In genomic region chr2:77962943-77963342, GRCh38 we compare ENCODE assay signal across 26 cellular contexts.
A peak's percentile ranks its signal among the peaks of the same experiment; 100 is the strongest.
DNase-seq lines count a peak whose midpoint lies in the region; ATAC-seq, FAIRE-seq and TF ChIP-seq lines count a peak whose summit lies in the region.
"Had no signal": no experiment of that assay in that cellular context is flagged by ENCODE, and none has a peak within 500 bp of the region (broad histone marks: within the 10 kb centered on the region; RNA-seq: fewer than 3 reads in every experiment).

No MANE protein-coding gene starts in this region.

- H3K27me3 ChIP-seq in A673 (replicated peaks; ENCODE audit: insufficient read depth, low read depth, low read length, poor library complexity), result no peaks in the 10 kb centered on the region
- H3K27me3 ChIP-seq: BE2C, BLaER1 had no signal

- H3K4me3 ChIP-seq in SK-N-MC (peak overlapping the region; percentile 30; the same call in 1 of the 2 replicates), A673 (ENCODE audit: low read depth, low read length, poor library complexity, severe bottlenecking) (no peak overlapping the region)
- H3K4me3 ChIP-seq: A549, BLaER1, GM12878 had no signal

- POLR2A ChIA-PET in A673 (lab: Charles Lee; ENCODE audit: low non-redundant PET), result no interaction called here

- H3K9ac ChIP-seq in SK-N-MC (ENCODE audit: insufficient read length), result peak overlapping the region; percentile 29
- H3K9ac ChIP-seq: BLaER1 had no signal

- intact Hi-C loops in A673 (cut with micrococcal nuclease; ENCODE audit: unreplicated experiment), result no loop called here

- DNase-seq in SK-N-MC (ENCODE audit: low read depth, low spot score) (no peak), frontal cortex (ENCODE audit: low spot score in 2 of 2) (no peak), A673 (ENCODE audit: low spot score) (no peak)
- DNase-seq: ACHN; BE2C; C1 segment of cervical spinal cord; CD4-positive, alpha-beta memory T cell; CD4-positive, CD25-positive, alpha-beta regulatory T cell; CD8-positive, alpha-beta memory T cell; COR-L47; DMS 273 treated with DMSO at 0.1 percent for 48 hours; DMS153; DMS53; DMS79; DND-41; EL; GDM1 had no signal

- H3K4me1 ChIP-seq in A673 (ENCODE audit: insufficient read depth, low read length, poor library complexity, severe bottlenecking), result peaks cover 11% of the 10 kb centered on the region
- H3K4me1 ChIP-seq: A549, BE2C, BLaER1 had no signal

- no peak for TF ChIP-seq CTCF in A673 (conservative IDR thresholded peaks at IDR 0.05; ENCODE audit: low read depth, low read length)

- no peaks in the 10 kb centered on the region for H3K36me3 ChIP-seq in SK-N-MC (ENCODE audit: insufficient read depth, low read length)
- no peaks in the 10 kb centered on the region for H3K36me3 ChIP-seq in A673 (ENCODE audit: insufficient read depth, low read length, poor library complexity, severe bottlenecking)
- H3K36me3 ChIP-seq: BE2C, BLaER1 had no signal

- ATAC-seq in SK-N-SH treated with all-trans-retinoic acid at 6 μM for 48 hours, result no peak
- ATAC-seq in HG03378 (IDR thresholded peaks at IDR 0.05; ENCODE audit: unreplicated experiment), result no peak
- ATAC-seq in HG03439 (IDR thresholded peaks at IDR 0.05; ENCODE audit: unreplicated experiment), result no peak
- ATAC-seq: A549, GM12878 had no signal

- peak; percentile 19 for FAIRE-seq in frontal cortex (lab: Jason Lieb, UNC)
- FAIRE-seq: A549, GM12878, GM12892, GM18507 had no signal

- H3K9me3 ChIP-seq in SK-N-MC (ENCODE audit: low read depth, low read length) (no peaks in the 10 kb centered on the region), A673 (ENCODE audit: low read depth, low read length, poor library complexity, severe bottlenecking) (no peaks in the 10 kb centered on the region)
- H3K9me3 ChIP-seq: A549, BE2C, BLaER1 had no signal

- H3K27ac ChIP-seq in SK-N-MC (peak overlapping the region; percentile 54; the same call in 1 of the 2 replicates), A673 (ENCODE audit: low read depth, low read length, poor library complexity, severe bottlenecking) (no peak overlapping the region)
- H3K27ac ChIP-seq: 22Rv1, A549, BLaER1 had no signal

- no TSS peak for BruUV-seq in A673 (replicated peaks; lab: Mats Ljungman, UMichigan)

- CTCF ChIA-PET in A673 (lab: Charles Lee), result no interaction called here

TF ChIP-seq in SK-N-SH treated with all-trans-retinoic acid at 6 μM for 48 hours, 23 proteins besides CTCF, POLR2A, EP300 and RAD21:
- no peak for TF ChIP-seq CSRNP3 (CRISPR knock-in tag; IDR thresholded peaks at IDR 0.05)
- no peak for TF ChIP-seq PATZ1 (CRISPR knock-in tag; IDR thresholded peaks at IDR 0.05; ENCODE audit: borderline replicate concordance)
- TF ChIP-seq ISL1 (CRISPR knock-in tag; IDR thresholded peaks at IDR 0.05), result peak; percentile 73
- no peak for TF ChIP-seq ESRRG (CRISPR knock-in tag; IDR thresholded peaks at IDR 0.05)
- TF ChIP-seq ZFP3 (CRISPR knock-in tag; IDR thresholded peaks at IDR 0.05), result no peak
- no peak for TF ChIP-seq ZNF8 (CRISPR knock-in tag; IDR thresholded peaks at IDR 0.05)
- TF ChIP-seq OSR1 (CRISPR knock-in tag; IDR thresholded peaks at IDR 0.05), result no peak
- TF ChIP-seq TCF4 (CRISPR knock-in tag; IDR thresholded peaks at IDR 0.05; ENCODE audit: borderline replicate concordance), result peak; percentile 81
- no peak for TF ChIP-seq SNAI2 (CRISPR knock-in tag; IDR thresholded peaks at IDR 0.05)
- TF ChIP-seq TSHZ2 (CRISPR knock-in tag; IDR thresholded peaks at IDR 0.05), result peak; percentile 65; the same call in 1 of the 2 replicates
- no peak for TF ChIP-seq BACH2 (CRISPR knock-in tag; IDR thresholded peaks at IDR 0.05; ENCODE audit: borderline replicate concordance)
- TF ChIP-seq RARB (CRISPR knock-in tag; IDR thresholded peaks at IDR 0.05), result no peak
- TF ChIP-seq PPARA (CRISPR knock-in tag; IDR thresholded peaks at IDR 0.05; ENCODE audit: borderline replicate concordance), result no peak
- no peak for TF ChIP-seq GLIS3 (CRISPR knock-in tag; IDR thresholded peaks at IDR 0.05)
- no peak for TF ChIP-seq ZFP30 (CRISPR knock-in tag; IDR thresholded peaks at IDR 0.05)
- TF ChIP-seq ZNF565 (CRISPR knock-in tag; conservative IDR thresholded peaks at IDR 0.05; ENCODE audit: low read depth), result no peak
- TF ChIP-seq CREB5 (CRISPR knock-in tag; IDR thresholded peaks at IDR 0.05; ENCODE audit: low read depth), result no peak
- no peak for TF ChIP-seq CSDC2 (CRISPR knock-in tag; IDR thresholded peaks at IDR 0.05)
